1 cellular context compared by ENCODE assay signal in genomic region chr5:143966280-143966679, GRCh38.
TF ChIP-seq lines count a peak whose summit lies in the region.

No MANE protein-coding gene starts in this region.

TF ChIP-seq in GM23338, 12 proteins besides CTCF, POLR2A, EP300 and RAD21 (continued from another document):
- TF ChIP-seq, protein P1, sequence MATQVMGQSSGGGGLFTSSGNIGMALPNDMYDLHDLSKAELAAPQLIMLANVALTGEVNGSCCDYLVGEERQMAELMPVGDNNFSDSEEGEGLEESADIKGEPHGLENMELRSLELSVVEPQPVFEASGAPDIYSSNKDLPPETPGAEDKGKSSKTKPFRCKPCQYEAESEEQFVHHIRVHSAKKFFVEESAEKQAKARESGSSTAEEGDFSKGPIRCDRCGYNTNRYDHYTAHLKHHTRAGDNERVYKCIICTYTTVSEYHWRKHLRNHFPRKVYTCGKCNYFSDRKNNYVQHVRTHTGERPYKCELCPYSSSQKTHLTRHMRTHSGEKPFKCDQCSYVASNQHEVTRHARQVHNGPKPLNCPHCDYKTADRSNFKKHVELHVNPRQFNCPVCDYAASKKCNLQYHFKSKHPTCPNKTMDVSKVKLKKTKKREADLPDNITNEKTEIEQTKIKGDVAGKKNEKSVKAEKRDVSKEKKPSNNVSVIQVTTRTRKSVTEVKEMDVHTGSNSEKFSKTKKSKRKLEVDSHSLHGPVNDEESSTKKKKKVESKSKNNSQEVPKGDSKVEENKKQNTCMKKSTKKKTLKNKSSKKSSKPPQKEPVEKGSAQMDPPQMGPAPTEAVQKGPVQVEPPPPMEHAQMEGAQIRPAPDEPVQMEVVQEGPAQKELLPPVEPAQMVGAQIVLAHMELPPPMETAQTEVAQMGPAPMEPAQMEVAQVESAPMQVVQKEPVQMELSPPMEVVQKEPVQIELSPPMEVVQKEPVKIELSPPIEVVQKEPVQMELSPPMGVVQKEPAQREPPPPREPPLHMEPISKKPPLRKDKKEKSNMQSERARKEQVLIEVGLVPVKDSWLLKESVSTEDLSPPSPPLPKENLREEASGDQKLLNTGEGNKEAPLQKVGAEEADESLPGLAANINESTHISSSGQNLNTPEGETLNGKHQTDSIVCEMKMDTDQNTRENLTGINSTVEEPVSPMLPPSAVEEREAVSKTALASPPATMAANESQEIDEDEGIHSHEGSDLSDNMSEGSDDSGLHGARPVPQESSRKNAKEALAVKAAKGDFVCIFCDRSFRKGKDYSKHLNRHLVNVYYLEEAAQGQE (IDR thresholded peaks at IDR 0.05; ENCODE audit: unreplicated experiment): no peak
- TF ChIP-seq, protein P2, sequence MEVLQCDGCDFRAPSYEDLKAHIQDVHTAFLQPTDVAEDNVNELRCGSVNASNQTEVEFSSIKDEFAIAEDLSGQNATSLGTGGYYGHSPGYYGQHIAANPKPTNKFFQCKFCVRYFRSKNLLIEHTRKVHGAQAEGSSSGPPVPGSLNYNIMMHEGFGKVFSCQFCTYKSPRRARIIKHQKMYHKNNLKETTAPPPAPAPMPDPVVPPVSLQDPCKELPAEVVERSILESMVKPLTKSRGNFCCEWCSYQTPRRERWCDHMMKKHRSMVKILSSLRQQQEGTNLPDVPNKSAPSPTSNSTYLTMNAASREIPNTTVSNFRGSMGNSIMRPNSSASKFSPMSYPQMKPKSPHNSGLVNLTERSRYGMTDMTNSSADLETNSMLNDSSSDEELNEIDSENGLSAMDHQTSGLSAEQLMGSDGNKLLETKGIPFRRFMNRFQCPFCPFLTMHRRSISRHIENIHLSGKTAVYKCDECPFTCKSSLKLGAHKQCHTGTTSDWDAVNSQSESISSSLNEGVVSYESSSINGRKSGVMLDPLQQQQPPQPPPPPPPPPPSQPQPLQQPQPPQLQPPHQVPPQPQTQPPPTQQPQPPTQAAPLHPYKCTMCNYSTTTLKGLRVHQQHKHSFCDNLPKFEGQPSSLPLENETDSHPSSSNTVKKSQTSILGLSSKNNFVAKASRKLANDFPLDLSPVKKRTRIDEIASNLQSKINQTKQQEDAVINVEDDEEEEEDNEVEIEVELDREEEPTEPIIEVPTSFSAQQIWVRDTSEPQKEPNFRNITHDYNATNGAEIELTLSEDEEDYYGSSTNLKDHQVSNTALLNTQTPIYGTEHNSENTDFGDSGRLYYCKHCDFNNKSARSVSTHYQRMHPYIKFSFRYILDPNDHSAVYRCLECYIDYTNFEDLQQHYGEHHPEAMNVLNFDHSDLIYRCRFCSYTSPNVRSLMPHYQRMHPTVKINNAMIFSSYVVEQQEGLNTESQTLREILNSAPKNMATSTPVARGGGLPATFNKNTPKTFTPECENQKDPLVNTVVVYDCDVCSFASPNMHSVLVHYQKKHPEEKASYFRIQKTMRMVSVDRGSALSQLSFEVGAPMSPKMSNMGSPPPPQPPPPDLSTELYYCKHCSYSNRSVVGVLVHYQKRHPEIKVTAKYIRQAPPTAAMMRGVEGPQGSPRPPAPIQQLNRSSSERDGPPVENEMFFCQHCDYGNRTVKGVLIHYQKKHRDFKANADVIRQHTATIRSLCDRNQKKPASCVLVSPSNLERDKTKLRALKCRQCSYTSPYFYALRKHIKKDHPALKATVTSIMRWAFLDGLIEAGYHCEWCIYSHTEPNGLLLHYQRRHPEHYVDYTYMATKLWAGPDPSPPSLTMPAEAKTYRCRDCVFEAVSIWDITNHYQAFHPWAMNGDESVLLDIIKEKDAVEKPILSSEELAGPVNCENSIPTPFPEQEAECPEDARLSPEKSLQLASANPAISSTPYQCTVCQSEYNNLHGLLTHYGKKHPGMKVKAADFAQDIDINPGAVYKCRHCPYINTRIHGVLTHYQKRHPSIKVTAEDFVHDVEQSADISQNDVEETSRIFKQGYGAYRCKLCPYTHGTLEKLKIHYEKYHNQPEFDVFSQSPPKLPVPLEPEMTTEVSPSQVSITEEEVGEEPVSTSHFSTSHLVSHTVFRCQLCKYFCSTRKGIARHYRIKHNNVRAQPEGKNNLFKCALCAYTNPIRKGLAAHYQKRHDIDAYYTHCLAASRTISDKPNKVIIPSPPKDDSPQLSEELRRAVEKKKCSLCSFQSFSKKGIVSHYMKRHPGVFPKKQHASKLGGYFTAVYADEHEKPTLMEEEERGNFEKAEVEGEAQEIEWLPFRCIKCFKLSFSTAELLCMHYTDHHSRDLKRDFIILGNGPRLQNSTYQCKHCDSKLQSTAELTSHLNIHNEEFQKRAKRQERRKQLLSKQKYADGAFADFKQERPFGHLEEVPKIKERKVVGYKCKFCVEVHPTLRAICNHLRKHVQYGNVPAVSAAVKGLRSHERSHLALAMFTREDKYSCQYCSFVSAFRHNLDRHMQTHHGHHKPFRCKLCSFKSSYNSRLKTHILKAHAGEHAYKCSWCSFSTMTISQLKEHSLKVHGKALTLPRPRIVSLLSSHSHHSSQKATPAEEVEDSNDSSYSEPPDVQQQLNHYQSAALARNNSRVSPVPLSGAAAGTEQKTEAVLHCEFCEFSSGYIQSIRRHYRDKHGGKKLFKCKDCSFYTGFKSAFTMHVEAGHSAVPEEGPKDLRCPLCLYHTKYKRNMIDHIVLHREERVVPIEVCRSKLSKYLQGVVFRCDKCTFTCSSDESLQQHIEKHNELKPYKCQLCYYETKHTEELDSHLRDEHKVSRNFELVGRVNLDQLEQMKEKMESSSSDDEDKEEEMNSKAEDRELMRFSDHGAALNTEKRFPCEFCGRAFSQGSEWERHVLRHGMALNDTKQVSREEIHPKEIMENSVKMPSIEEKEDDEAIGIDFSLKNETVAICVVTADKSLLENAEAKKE (CRISPR knock-in tag; IDR thresholded peaks at IDR 0.05): no peak
- TF ChIP-seq JUNB (IDR thresholded peaks at IDR 0.05; ENCODE audit: unreplicated experiment): no peak
- TF ChIP-seq, protein P3, sequence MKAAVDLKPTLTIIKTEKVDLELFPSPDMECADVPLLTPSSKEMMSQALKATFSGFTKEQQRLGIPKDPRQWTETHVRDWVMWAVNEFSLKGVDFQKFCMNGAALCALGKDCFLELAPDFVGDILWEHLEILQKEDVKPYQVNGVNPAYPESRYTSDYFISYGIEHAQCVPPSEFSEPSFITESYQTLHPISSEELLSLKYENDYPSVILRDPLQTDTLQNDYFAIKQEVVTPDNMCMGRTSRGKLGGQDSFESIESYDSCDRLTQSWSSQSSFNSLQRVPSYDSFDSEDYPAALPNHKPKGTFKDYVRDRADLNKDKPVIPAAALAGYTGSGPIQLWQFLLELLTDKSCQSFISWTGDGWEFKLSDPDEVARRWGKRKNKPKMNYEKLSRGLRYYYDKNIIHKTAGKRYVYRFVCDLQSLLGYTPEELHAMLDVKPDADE (IDR thresholded peaks at IDR 0.05): no peak
- TF ChIP-seq EZH2phosphoT487 (IDR thresholded peaks at IDR 0.05; ENCODE audit: unreplicated experiment): no peak
TF ChIP-seq in GM23338: peak in this region for 0.
